ENCODE assay signal across 1 cellular context in the genomic region with DNA sequence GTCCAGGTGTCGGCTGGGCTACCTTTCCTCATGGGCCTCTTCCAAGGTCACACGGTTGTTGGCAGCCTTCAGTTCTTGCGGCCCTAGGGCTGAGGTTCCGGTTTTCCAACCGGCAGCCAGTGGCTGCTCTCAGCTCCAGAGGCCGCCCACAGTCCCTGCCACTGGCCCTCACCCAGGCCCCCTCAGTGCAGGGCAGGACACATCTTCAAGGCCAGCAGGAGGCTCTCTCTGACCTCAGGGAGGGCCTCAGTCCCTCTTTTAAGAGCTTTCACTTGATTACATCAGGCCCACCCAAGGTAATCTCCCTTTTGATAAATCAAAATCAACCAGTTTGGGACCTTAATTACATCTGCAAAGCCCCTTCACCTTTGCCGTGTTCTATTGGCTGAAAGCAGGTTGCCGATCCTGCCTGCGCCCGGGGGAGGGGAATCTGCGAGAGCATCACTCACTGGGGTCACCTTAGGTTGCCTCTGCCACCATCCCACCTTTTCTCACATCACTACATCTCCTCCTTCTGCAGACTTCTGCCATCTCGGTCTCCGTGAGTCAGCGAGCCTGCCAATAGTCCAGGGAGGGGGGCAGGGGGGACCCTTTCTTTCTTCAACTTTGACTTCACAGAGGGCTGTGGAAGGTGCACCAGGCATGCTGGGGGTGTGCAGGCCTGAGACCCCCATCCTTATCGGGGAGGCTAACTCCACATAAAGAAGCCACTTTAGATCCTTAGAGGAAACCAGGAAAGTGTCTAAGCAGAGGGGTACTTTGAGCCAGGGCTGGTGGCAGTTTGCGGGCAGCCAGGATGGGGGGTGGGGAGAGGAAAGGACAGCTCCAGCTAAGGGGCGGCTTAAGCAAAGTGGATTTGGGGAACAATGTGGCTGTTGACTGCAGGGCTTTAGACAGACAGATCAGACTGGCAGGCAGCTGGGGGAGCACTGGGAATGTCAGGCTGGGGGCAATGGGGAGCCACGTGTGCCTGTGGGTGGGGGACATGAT.
TF ChIP-seq lines count a peak whose summit lies in the region.

No MANE protein-coding gene starts in this region.

TF ChIP-seq in K562, 482 proteins besides CTCF, POLR2A, EP300 and RAD21:
- TF ChIP-seq ZNF224 (CRISPR knock-in tag; IDR thresholded peaks at IDR 0.05) (no peak), MIER1 (IDR thresholded peaks at IDR 0.05; ENCODE audit: low read depth) (no peak), CEBPG (CRISPR knock-in tag; IDR thresholded peaks at IDR 0.05) (peak; percentile 44), CEBPG (tag; conservative IDR thresholded peaks at IDR 0.05 in 1 of 2, IDR thresholded peaks at IDR 0.05 in 1 of 2) (no peak), TRIM24 (IDR thresholded peaks at IDR 0.05) (peak; percentile 47 to 55; a peak in 2 of 4 replicates)
